8 cellular contexts compared by ENCODE assay signal in the genomic region with DNA sequence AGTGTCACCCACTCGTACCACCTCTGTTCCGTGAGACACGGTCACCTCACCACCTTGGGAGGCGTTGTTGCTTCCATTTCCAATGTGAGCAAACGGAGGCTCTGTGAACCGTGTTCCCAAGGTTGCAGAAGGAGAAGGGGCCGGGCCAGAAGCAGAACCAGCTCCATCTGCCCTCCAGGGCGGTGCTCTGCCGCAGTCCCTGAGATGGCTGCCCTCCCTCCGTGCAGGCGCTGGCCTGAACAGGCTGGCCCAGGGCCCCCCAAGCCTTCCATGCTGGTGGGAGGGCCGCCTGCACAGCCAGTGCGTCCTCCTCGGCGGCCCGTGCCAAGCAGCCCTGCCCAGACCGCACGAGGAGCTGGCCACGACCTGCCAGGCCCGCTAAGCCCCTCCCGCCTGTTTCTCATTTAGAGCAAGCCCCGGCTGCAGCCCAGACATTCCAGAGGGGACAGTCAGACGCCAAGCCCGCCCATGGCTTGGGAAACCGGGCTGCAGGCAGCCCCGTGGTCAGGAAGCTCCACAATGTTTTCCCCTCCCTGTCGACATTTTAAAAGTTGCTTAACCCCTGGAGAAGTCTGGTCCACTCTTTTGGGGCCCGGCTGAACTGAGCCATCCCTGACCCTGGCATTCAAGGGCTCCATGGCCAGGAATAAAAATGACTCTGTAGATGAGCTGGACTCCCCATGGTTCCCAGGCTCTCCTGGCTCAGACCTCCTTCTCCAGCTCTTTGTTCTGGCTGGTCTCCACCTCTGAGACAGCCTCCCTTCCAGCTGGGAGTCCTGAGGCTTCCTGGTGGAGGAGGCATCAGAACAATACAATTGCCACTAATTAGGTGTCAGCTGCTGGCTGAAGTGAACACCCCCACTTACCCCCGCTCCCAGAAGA.
A peak's percentile ranks its signal among the peaks of the same experiment; 100 is the strongest.
DNase-seq lines count a peak whose midpoint lies in the region; ATAC-seq and TF ChIP-seq lines count a peak whose summit lies in the region.

No MANE protein-coding gene starts in this region.

- H3K4me2 ChIP-seq in H9 (ENCODE audit: insufficient read depth, insufficient read length, low read length) (no peak overlapping the region), smooth muscle cell (peak overlapping the region; percentile 67)

- H3K14ac ChIP-seq in H9 (ENCODE audit: insufficient read depth, low read length), result peak overlapping the region; percentile 5; the same call in 1 of the 2 replicates

- peak; percentile 84 for ATAC-seq in body of pancreas
- no peak for ATAC-seq in HG02623 (IDR thresholded peaks at IDR 0.05; ENCODE audit: unreplicated experiment)

- TF ChIP-seq CTCF in H9 (conservative IDR thresholded peaks at IDR 0.05) (peak; percentile 36; the same call in 1 of the 3 replicates), body of pancreas (IDR thresholded peaks at IDR 0.05) (no peak), smooth muscle cell (IDR thresholded peaks at IDR 0.05; ENCODE audit: borderline replicate concordance, insufficient read depth, poor library complexity, severe bottlenecking) (peak; percentile 10), WERI-Rb-1 (IDR thresholded peaks at IDR 0.05; ENCODE audit: low read depth, low read length) (no peak)

- no peak overlapping the region for H3K23ac ChIP-seq in H9 (ENCODE audit: insufficient read length, low read depth, low read length)

- H3F3A ChIP-seq in smooth muscle cell (ENCODE audit: low read depth), result no peaks in the 10 kb centered on the region

- H3K27ac Mint-ChIP-seq in H9, result peak overlapping the region in 1 of 3 experiments; percentile 35; a peak in 2 of 7 replicates

- WGBS in H9 (ENCODE audit: extremely low coverage, insufficient read length, low lambda C conversion rate), result no CpG with 5 or more reads among the region's 29 CpGs
- 36 to 66% methylated on average over 8 to 28 of the region's 29 CpGs for WGBS in body of pancreas, 2 donors
- 32% methylated on average over 24 of the region's 29 CpGs for WGBS in smooth muscle cell (ENCODE audit: low lambda C conversion rate)

- H3K4me1 ChIP-seq in H9 (ENCODE audit: insufficient read depth, low read length), result no peaks in the 10 kb centered on the region
- H3K4me1 ChIP-seq in body of pancreas, result no peaks in the 10 kb centered on the region
- peaks cover 10% of the 10 kb centered on the region for H3K4me1 ChIP-seq in smooth muscle cell (ENCODE audit: low read depth)
- H3K4me1 ChIP-seq in effector memory CD4-positive, alpha-beta T cell (ENCODE audit: control insufficient read depth, insufficient read depth, low read length, poor library complexity, severe bottlenecking), result no peaks in the 10 kb centered on the region

- no peak overlapping the region for H3T11ph ChIP-seq in H9 (ENCODE audit: low read length)

- H4K20me1 ChIP-seq in H9 (ENCODE audit: control insufficient read depth, insufficient read depth, insufficient read length) (no peaks in the 10 kb centered on the region), smooth muscle cell (ENCODE audit: low read depth) (no peaks in the 10 kb centered on the region)

- no peak overlapping the region for H3K56ac ChIP-seq in H9 (ENCODE audit: insufficient read length, low read depth, low read length)

- no peak overlapping the region for H2AFZ ChIP-seq in H9 (ENCODE audit: low read length)
- H2AFZ ChIP-seq in smooth muscle cell (ENCODE audit: low read depth), result peak overlapping the region; percentile 3

- peaks cover 18 to 21% of the 10 kb centered on the region in 2 experiments for H3K4me1 Mint-ChIP-seq in H9

- no peaks in the 10 kb centered on the region for H3K23me2 ChIP-seq in H9 (ENCODE audit: insufficient read length, low read depth, low read length, poor library complexity, severe bottlenecking)

- DNase-seq in H9 (peak; percentile 84), body of pancreas (peak; percentile 33 to 71 (median 68)), iPS-NIHi7 (ENCODE audit: extremely low spot score) (peak; percentile 91), smooth muscle cell (lab: John Stamatoyannopoulos, UW; ENCODE audit: unreplicated experiment) (peak; percentile 63), superior temporal gyrus (ENCODE audit: extremely low spot score) (no peak), WERI-Rb-1 (no peak)
- no peak for DNase-seq in effector memory CD4-positive, alpha-beta T cell

- TF ChIP-seq POLR2A in body of pancreas (IDR thresholded peaks at IDR 0.05), result no peak

- H3K9ac ChIP-seq in H9 (ENCODE audit: extremely low read depth, insufficient read length, low read length), result no peak overlapping the region
- H3K9ac ChIP-seq in smooth muscle cell (ENCODE audit: low read depth), result peak overlapping the region; percentile 62

- H3K9me3 Mint-ChIP-seq in H9, result peaks cover 6 to 8% of the 10 kb centered on the region in 2 experiments; a peak in 4 of 5 replicates

- no peak overlapping the region for H2AK5ac ChIP-seq in H9 (ENCODE audit: insufficient read length, low read length)

- H3K79me2 ChIP-seq in H9 (ENCODE audit: insufficient read depth, low read length) (no peaks in the 10 kb centered on the region), smooth muscle cell (ENCODE audit: low read depth) (no peaks in the 10 kb centered on the region)

- H3K9me3 ChIP-seq in H9 (ENCODE audit: control insufficient read depth, low read depth, low read length) (no peaks in the 10 kb centered on the region), body of pancreas (no peaks in the 10 kb centered on the region), smooth muscle cell (replicated peaks; ENCODE audit: low read depth) (no peaks in the 10 kb centered on the region), WERI-Rb-1 (ENCODE audit: severe bottlenecking) (no peaks in the 10 kb centered on the region)
- H3K9me3 ChIP-seq in effector memory CD4-positive, alpha-beta T cell (ENCODE audit: control insufficient read depth, low read length), result no peaks in the 10 kb centered on the region

- H3K4me3 Mint-ChIP-seq in H9, result no peak overlapping the region

- peaks cover 3% of the 10 kb centered on the region for H3K27me3 Mint-ChIP-seq in H9 (ENCODE audit: low read depth)

- intact Hi-C loops in body of pancreas (cut with DNase I), result no loop called here

- no peak overlapping the region for H2BK5ac ChIP-seq in H9 (ENCODE audit: insufficient read length, low read length)

- H3K27ac ChIP-seq in H9 (ENCODE audit: insufficient read length, low read depth, low read length) (no peak overlapping the region), body of pancreas (peak overlapping the region in 2 of 4 donors; percentile 29 to 51), smooth muscle cell (ENCODE audit: low read depth) (peak overlapping the region; percentile 89), WERI-Rb-1 (no peak overlapping the region)
- no peak overlapping the region for H3K27ac ChIP-seq in effector memory CD4-positive, alpha-beta T cell (ENCODE audit: insufficient read depth, low read length, poor library complexity, severe bottlenecking)

- no peak overlapping the region for H2BK20ac ChIP-seq in H9 (ENCODE audit: low read depth, low read length, poor library complexity, severe bottlenecking)

- no peak overlapping the region for H4K8ac ChIP-seq in H9 (replicated peaks; ENCODE audit: insufficient read length, low read depth, low read length)

- H3K36me3 ChIP-seq in body of pancreas (replicated peaks in 1 of 2; ENCODE audit: insufficient read depth in 1 of 2, low read depth in 2 of 2) (no peaks in the 10 kb centered on the region), smooth muscle cell (ENCODE audit: low read depth) (no peaks in the 10 kb centered on the region), WERI-Rb-1 (no peaks in the 10 kb centered on the region)
- H3K36me3 ChIP-seq in effector memory CD4-positive, alpha-beta T cell (ENCODE audit: control insufficient read depth, insufficient read depth, low read length), result no peaks in the 10 kb centered on the region

- no peaks in the 10 kb centered on the region for H3K27me3 ChIP-seq in H9 (ENCODE audit: insufficient read depth, low read length)
- no peaks in the 10 kb centered on the region for H3K27me3 ChIP-seq in body of pancreas
- no peaks in the 10 kb centered on the region for H3K27me3 ChIP-seq in smooth muscle cell (ENCODE audit: low read depth)
- no peaks in the 10 kb centered on the region for H3K27me3 ChIP-seq in effector memory CD4-positive, alpha-beta T cell (replicated peaks; ENCODE audit: control insufficient read depth, insufficient read depth, low read length, poor library complexity, severe bottlenecking)
- H3K27me3 ChIP-seq in WERI-Rb-1 (ENCODE audit: insufficient read depth, low read depth, severe bottlenecking), result peaks cover 92% of the 10 kb centered on the region

- H4K5ac ChIP-seq in H9 (ENCODE audit: insufficient read length, low read depth, low read length), result no peak overlapping the region

- no peak overlapping the region for H2BK12ac ChIP-seq in H9 (ENCODE audit: insufficient read length, low read depth, low read length)

- H3K79me1 ChIP-seq in H9 (ENCODE audit: insufficient read depth, low read depth, low read length, poor library complexity, severe bottlenecking), result no peaks in the 10 kb centered on the region

- no peak overlapping the region for H2BK120ac ChIP-seq in H9 (ENCODE audit: low read depth, low read length, poor library complexity, severe bottlenecking)

- H4K91ac ChIP-seq in H9 (ENCODE audit: insufficient read length, low read depth, low read length), result no peak overlapping the region

- H3K4ac ChIP-seq in H9 (ENCODE audit: low read depth, low read length), result no peak overlapping the region

- H3K36me3 Mint-ChIP-seq in H9 (ENCODE audit: insufficient read depth in 1 of 3, low read depth in 3 of 3), result peaks cover 0 to 6% (median 0%) of the 10 kb centered on the region in 3 experiments; a peak in 2 of 7 replicates

- peak overlapping the region; percentile 15 for H3K18ac ChIP-seq in H9 (ENCODE audit: insufficient read length, low read depth, low read length)

- H3K4me3 ChIP-seq in body of pancreas, result no peak overlapping the region
- H3K4me3 ChIP-seq in smooth muscle cell, result no peak overlapping the region
- H3K4me3 ChIP-seq in effector memory CD4-positive, alpha-beta T cell (ENCODE audit: insufficient read depth, low read depth, low read length, poor library complexity, severe bottlenecking), result no peak overlapping the region
- H3K4me3 ChIP-seq in WERI-Rb-1 (ENCODE audit: low read depth, low read length), result no peak overlapping the region

- no peak overlapping the region for H2BK15ac ChIP-seq in H9 (ENCODE audit: low read depth, low read length)

Comparison
In these comparisons a context has a peak if more than half of its experiments do, and no peak if none do; other contexts are left out.
1. DNase-seq: peak in H9 (single experiment), body of pancreas (4 of 4), iPS-NIHi7 (single experiment) and smooth muscle cell (single experiment); none in superior temporal gyrus (single experiment), effector memory CD4-positive, alpha-beta T cell (0 of 3) and WERI-Rb-1 (single experiment).
2. CTCF ChIP-seq: peak in H9 (single experiment) and smooth muscle cell (single experiment); none in body of pancreas (0 of 7) and WERI-Rb-1 (single experiment).